Comparison of ENCODE assay signal across 8 cellular contexts in the genomic region with DNA sequence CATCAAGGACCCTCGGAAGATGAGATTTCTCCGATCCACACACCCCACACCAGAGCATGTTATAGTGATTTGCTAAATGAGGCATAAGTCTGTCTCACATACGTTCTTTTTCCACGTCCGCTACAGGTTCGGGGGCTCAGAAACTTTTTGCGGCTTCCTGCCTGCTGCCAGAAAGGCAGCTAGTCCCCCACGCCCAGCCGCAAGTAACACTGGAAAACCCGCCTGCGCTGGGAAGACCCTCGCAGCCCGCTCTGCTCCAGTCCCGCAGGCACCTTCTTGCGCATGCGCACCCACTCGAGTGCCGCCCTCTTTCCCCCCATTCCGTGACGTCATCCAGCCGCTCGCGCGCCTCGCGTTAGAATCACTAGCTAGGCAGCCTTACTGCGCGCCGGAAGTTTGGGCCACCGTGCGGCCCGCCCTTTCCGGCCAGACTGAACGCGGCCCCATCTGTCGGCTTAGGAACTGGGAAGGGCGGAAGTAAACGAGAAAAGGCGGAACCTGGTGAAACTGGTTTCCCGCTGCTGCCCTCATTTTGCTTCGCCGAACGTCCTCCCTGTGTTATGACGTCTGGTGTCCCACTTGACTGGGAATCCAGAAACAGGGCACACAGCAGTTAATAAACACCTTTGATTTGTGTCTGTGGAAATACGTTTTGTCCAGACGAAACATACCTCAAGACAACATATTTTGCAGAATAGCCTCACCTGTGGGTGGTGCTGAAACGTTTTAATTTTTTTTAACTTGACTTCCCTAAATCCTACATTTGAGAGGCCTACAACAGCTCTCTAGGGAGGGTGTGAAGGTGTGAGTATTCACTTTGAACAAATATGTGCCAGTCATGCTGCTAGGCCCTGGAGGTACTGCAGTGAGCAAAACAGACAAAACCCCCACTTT. TPM values are rescaled to one million over a fixed set of nuclear protein-coding genes. Genes with fewer than 3 reads are reported as not detected.
A peak's percentile ranks its signal among the peaks of the same experiment; 100 is the strongest.
DNase-seq lines count a peak whose midpoint lies in the region; ATAC-seq and TF ChIP-seq lines count a peak whose summit lies in the region.

A gene (minus strand): TSS at position 284 of the 894 bp plus-strand sequence. CDS start 925 bp downstream, outside the sequence.

- H3K4ac ChIP-seq in trophoblast cell (ENCODE audit: low read depth, low read length): peak within 1 kb of the TSS; percentile 30

- H3K23ac ChIP-seq in trophoblast cell (ENCODE audit: low read length): no peak within 1 kb of the TSS

- H2AK5ac ChIP-seq in trophoblast cell (ENCODE audit: low read length): no peak within 1 kb of the TSS

- H4K12ac ChIP-seq in trophoblast cell (ENCODE audit: low read depth, low read length): peak within 1 kb of the TSS; percentile 65

- peak within 1 kb of the TSS; percentile 29 for H2BK5ac ChIP-seq in trophoblast cell (ENCODE audit: low read depth, low read length, poor library complexity)

- peak in 1 of 2 donors; percentile 83 for TF ChIP-seq POLR2A in heart left ventricle (IDR thresholded peaks at IDR 0.05)
- TF ChIP-seq POLR2A in transverse colon (IDR thresholded peaks at IDR 0.05): peak; percentile 79

- TF ChIP-seq CTCF in GM13976 (IDR thresholded peaks at IDR 0.05; ENCODE audit: borderline replicate concordance, control extremely low read depth, extremely low read depth, insufficient read depth, missing control alignments) (no peak), heart left ventricle (IDR thresholded peaks at IDR 0.05) (peak in 2 of 12 donors; percentile 7 to 23), transverse colon (IDR thresholded peaks at IDR 0.05) (peak in 1 of 5 experiments; percentile 22)

- peak within 1 kb of the TSS; percentile 77 for H3K4me2 ChIP-seq in trophoblast cell (ENCODE audit: low read length)

- H3K9ac ChIP-seq in trophoblast cell (ENCODE audit: low read length): peak within 1 kb of the TSS; percentile 89

- H3K27ac ChIP-seq in heart left ventricle (peak within 1 kb of the TSS; percentile 70 to 94 (median 86)), trophoblast cell (ENCODE audit: low read depth, low read length) (peak within 1 kb of the TSS; percentile 62), transverse colon (peak within 1 kb of the TSS; percentile 85 to 89 (median 88))

- H3K4me1 ChIP-seq in heart left ventricle: peaks cover 4 to 45% (median 20%) of the 10 kb centered on the region in 12 donors
- peaks cover 12 to 13% of the 10 kb centered on the region in 2 experiments for H3K4me1 ChIP-seq in trophoblast cell (ENCODE audit: control insufficient read depth in 1 of 2, insufficient read depth in 2 of 2, low read length in 2 of 2)
- H3K4me1 ChIP-seq in transverse colon: peaks cover 13 to 50% (median 25%) of the 10 kb centered on the region in 4 donors

- H4K8ac ChIP-seq in trophoblast cell (ENCODE audit: low read depth, low read length): peak within 1 kb of the TSS; percentile 92

- in situ Hi-C loops in GM13976 (cut with MboI; ENCODE audit: low sequenced_read_pairs, unreplicated experiment) (no loop called here), transverse colon (cut with MboI; ENCODE audit: low pct_ligation_motif_present in 1 of 4, low pct_unique_long_range_greater_than_20kb in 1 of 4, low sequenced_read_pairs in 3 of 4) (no loop called here)

- peaks cover 1% of the 10 kb centered on the region for H3K79me1 ChIP-seq in trophoblast cell (ENCODE audit: low read length)

- H3K9me3 ChIP-seq in heart left ventricle (no peaks in the 10 kb centered on the region), trophoblast cell (ENCODE audit: insufficient read depth, low read depth, low read length) (no peaks in the 10 kb centered on the region), transverse colon (no peaks in the 10 kb centered on the region)

- H3K18ac ChIP-seq in trophoblast cell (ENCODE audit: low read length): peak within 1 kb of the TSS; percentile 42

- intact Hi-C loops in heart left ventricle (cut with DNase I) (loop anchor here in 5 of 10 donors (1.0 to 5.0 kb wide), 7 partner anchors 15 to 43 kb away; a partner anchor contains a TSS), transverse colon (cut with DNase I; ENCODE audit: low total_unique reads) (no loop called here)

- H2BK12ac ChIP-seq in trophoblast cell (ENCODE audit: low read length): no peak within 1 kb of the TSS

- WGBS in heart left ventricle, 4 donors: 4 to 8% (median 5%) methylated on average over 30 to 47 of the region's 47 CpGs
- WGBS in trophoblast cell (ENCODE audit: extremely low coverage, insufficient coverage, insufficient read length): no CpG with 5 or more reads among the region's 47 CpGs
- WGBS in transverse colon (ENCODE audit: low coverage in 1 of 2), 2 donors: 0 to 3% methylated on average over 3 to 44 of the region's 47 CpGs

- H3K27me3 ChIP-seq in heart left ventricle (no peaks in the 10 kb centered on the region), trophoblast cell (ENCODE audit: insufficient read depth, low read length) (no peaks in the 10 kb centered on the region), transverse colon (no peaks in the 10 kb centered on the region)

- peak; percentile 99 for ATAC-seq in HG02852 (IDR thresholded peaks at IDR 0.05; ENCODE audit: unreplicated experiment)
- ATAC-seq in heart left ventricle: peak; percentile 93 to 99 (median 98)

- H3K4me3 ChIP-seq in heart left ventricle: peak within 1 kb of the TSS; percentile 42 to 76 (median 64)
- H3K4me3 ChIP-seq in trophoblast cell (ENCODE audit: low read depth, low read length): peak within 1 kb of the TSS; percentile 77
- peak within 1 kb of the TSS; percentile 46 to 76 (median 68) for H3K4me3 ChIP-seq in transverse colon

- DNase-seq in GM13976 (ENCODE audit: low spot score) (peak; percentile 98), NCI-H1436 treated with DMSO at 0.1 percent for 48 hours (lab: John Stamatoyannopoulos, UW) (peak; percentile 96), T follicular helper cell (ENCODE audit: low read depth) (peak; percentile 99), amniotic epithelial cell (ENCODE audit: low read depth) (peak; percentile 94), heart left ventricle (peak; percentile 99 to 100 (median 99)), trophoblast cell (peak; percentile 100), transverse colon (peak; percentile 99)

- H3K36me3 ChIP-seq in heart left ventricle: peaks cover 0 to 29% (median 2%) of the 10 kb centered on the region in 9 donors
- peaks cover 12 to 26% of the 10 kb centered on the region in 2 experiments for H3K36me3 ChIP-seq in trophoblast cell (ENCODE audit: control insufficient read depth in 1 of 2, insufficient read depth in 2 of 2, low read length in 2 of 2)
- H3K36me3 ChIP-seq in transverse colon: peaks cover 0 to 7% (median 0%) of the 10 kb centered on the region in 4 donors

- peak within 1 kb of the TSS; percentile 50 for H3K14ac ChIP-seq in trophoblast cell (ENCODE audit: low read length)

- peak; percentile 7 for TF ChIP-seq EP300 in transverse colon (IDR thresholded peaks at IDR 0.05; ENCODE audit: low read depth)

- peak within 1 kb of the TSS; percentile 62 for H2AFZ ChIP-seq in trophoblast cell (ENCODE audit: insufficient read depth, low read length, poor library complexity)

- H3K79me2 ChIP-seq in trophoblast cell (ENCODE audit: control insufficient read depth, insufficient read depth, low read length, poor library complexity): no peaks in the 10 kb centered on the region

- H4K91ac ChIP-seq in trophoblast cell (ENCODE audit: low read depth, low read length): peak within 1 kb of the TSS; percentile 63

- peak within 1 kb of the TSS; percentile 57 for H2BK120ac ChIP-seq in trophoblast cell (ENCODE audit: insufficient read depth, low read length, poor library complexity)

RNA-seq across cellular contexts. Expression of the gene that starts here (rescaled TPM):
- total RNA-seq in heart left ventricle (1 to 10 TPM; 1.6 to 2.6 (median 2.4) TPM), transverse colon (1 to 10 TPM in 2 of 4 donors, under 1 TPM in 1, not detected in 1; 0.20 to 2.7 (median 2.4) TPM)
- 1 to 10 TPM; 1.1 to 1.3 TPM for polyA plus RNA-seq in heart left ventricle
- 2.4 TPM in 2 replicates for polyA plus RNA-seq in trophoblast cell (2013)

Comparison
In these comparisons a context has a peak if more than half of its experiments do, and no peak if none do; other contexts are left out.
1. Peak in every context shown above with its lines: DNase-seq, ATAC-seq, H3K4me3 ChIP-seq and H3K27ac ChIP-seq.